Comparison of ENCODE assay signal across 29 cellular contexts in genomic region chr7:52079726-52080125, GRCh38.
"Had no signal": no experiment of that assay in that cellular context is flagged by ENCODE, and none has a peak within 500 bp of the region (broad histone marks: within the 10 kb centered on the region; RNA-seq: fewer than 3 reads in every experiment).

No MANE protein-coding gene starts in this region.

- H3K4me1 ChIP-seq: neural progenitor cell, parathyroid adenoma, prostate gland, right lobe of liver, sigmoid colon, suprapubic skin, testis, tibial artery, upper lobe of left lung, vagina had no signal

- H3K27me3 ChIP-seq: neural progenitor cell, ovary, right lobe of liver, sigmoid colon, suprapubic skin, testis, tibial artery, upper lobe of left lung, vagina had no signal

- H3K4me3 ChIP-seq: neural progenitor cell, ovary, prostate gland, right lobe of liver, sigmoid colon, suprapubic skin, testis, tibial artery, upper lobe of left lung, vagina had no signal

- H3K4me1 Mint-ChIP-seq: naive thymus-derived CD4-positive, alpha-beta T cell; natural killer cell; nephron; stimulated activated memory B cell treated with anti-CD40 and anti-IgM and Interleukin-4, amounts not matched to agents 10 μg/mL and 1 μg/mL and 100 μg/mL, for 72 hours; stimulated activated naive CD8-positive, alpha-beta T cell treated with anti-CD3 and anti-CD28 coated beads, Interleukin-15, amount 100 ng/mL, for 72 hours had no signal

- H3K36me3 ChIP-seq: neural progenitor cell, ovary, prostate gland, right lobe of liver, sigmoid colon, suprapubic skin, tibial artery, upper lobe of left lung, vagina had no signal

- H3K27me3 Mint-ChIP-seq: naive thymus-derived CD4-positive, alpha-beta T cell; stimulated activated memory B cell treated with anti-CD40 and anti-IgM and Interleukin-4, amounts not matched to agents 10 μg/mL and 1 μg/mL and 100 μg/mL, for 72 hours; stimulated activated naive CD8-positive, alpha-beta T cell treated with anti-CD3 and anti-CD28 coated beads, Interleukin-15, amount 100 ng/mL, for 72 hours had no signal

- H3K9me3 ChIP-seq: ovary, prostate gland, right lobe of liver, sigmoid colon, suprapubic skin, testis, tibial artery, upper lobe of left lung, vagina had no signal

- H3K9ac ChIP-seq: neural progenitor cell, parathyroid adenoma had no signal

- ATAC-seq: naive thymus-derived CD4-positive, alpha-beta T cell; natural killer cell; right cardiac atrium; stimulated activated memory B cell treated with anti-CD40 and anti-IgM and Interleukin-4, amounts not matched to agents 10 μg/mL and 1 μg/mL and 100 μg/mL, for 72 hours; stimulated activated naive CD8-positive, alpha-beta T cell treated with anti-CD3 and anti-CD28 coated beads, Interleukin-15, amount 100 ng/mL, for 72 hours; stimulated activated naive CD8-positive, alpha-beta T cell treated with anti-CD3 and anti-CD28 coated beads, Interleukin-15, Interleukin-2, amounts not matched to agents 100 U/mL and 50 U/mL, for 24 hours had no signal

- H3K4me3 Mint-ChIP-seq: naive thymus-derived CD4-positive, alpha-beta T cell; natural killer cell; nephron; neural progenitor cell; stimulated activated memory B cell treated with anti-CD40 and anti-IgM and Interleukin-4, amounts not matched to agents 10 μg/mL and 1 μg/mL and 100 μg/mL, for 72 hours; stimulated activated naive CD8-positive, alpha-beta T cell treated with anti-CD3 and anti-CD28 coated beads, Interleukin-15, amount 100 ng/mL, for 72 hours had no signal

- DNase-seq: naive thymus-derived CD4-positive, alpha-beta T cell; natural killer cell; occipital lobe; ovary; posterior cingulate gyrus; right cardiac atrium; right lobe of liver; sigmoid colon; small intestine; stimulated activated CD4-positive, alpha-beta T cell treated with anti-CD3 and anti-CD28 coated beads, Interleukin-15, amount 100 ng/mL, for 24 hours; stimulated activated CD4-positive, alpha-beta T cell treated with anti-CD3 and anti-CD28 coated beads, Interleukin-2, amount 100 ng/mL, for 24 hours; stimulated activated CD4-positive, alpha-beta T cell treated with anti-CD3 and anti-CD28 coated beads, Interleukin-2, amount 100 ng/mL, for 48 hours; stimulated activated CD4-positive, alpha-beta T cell treated with anti-CD3 and anti-CD28 coated beads, Interleukin-4, amount 100 ng/mL, for 24 hours; stimulated activated CD8-positive, alpha-beta memory T cell treated with anti-CD3 and anti-CD28 coated beads, Interleukin-4, amount 100 ng/mL, for 48 hours; stimulated activated naive CD4-positive, alpha-beta T cell; stimulated activated naive CD8-positive, alpha-beta T cell treated with anti-CD3 and anti-CD28 coated beads, Interleukin-15, amount 100 ng/mL, for 72 hours; stimulated activated naive CD8-positive, alpha-beta T cell treated with anti-CD3 and anti-CD28 coated beads, Interleukin-15, Interleukin-2, amounts not matched to agents 100 U/mL and 50 U/mL, for 24 hours; substantia nigra; testis; tibial artery; trophoblast cell; upper lobe of left lung had no signal

- H3K36me3 Mint-ChIP-seq: naive thymus-derived CD4-positive, alpha-beta T cell; natural killer cell; neural progenitor cell; stimulated activated memory B cell treated with anti-CD40 and anti-IgM and Interleukin-4, amounts not matched to agents 10 μg/mL and 1 μg/mL and 100 μg/mL, for 72 hours had no signal

- H3K27ac Mint-ChIP-seq: naive thymus-derived CD4-positive, alpha-beta T cell; natural killer cell; nephron; neural progenitor cell; stimulated activated memory B cell treated with anti-CD40 and anti-IgM and Interleukin-4, amounts not matched to agents 10 μg/mL and 1 μg/mL and 100 μg/mL, for 72 hours; stimulated activated naive CD8-positive, alpha-beta T cell treated with anti-CD3 and anti-CD28 coated beads, Interleukin-15, amount 100 ng/mL, for 72 hours had no signal

- H3K9me3 Mint-ChIP-seq: nephron had no signal

- H3K27ac ChIP-seq: neural progenitor cell, ovary, parathyroid adenoma, prostate gland, right lobe of liver, sigmoid colon, suprapubic skin, testis, tibial artery, upper lobe of left lung, vagina had no signal
